8 cellular contexts compared by ENCODE assay signal in the genomic region with DNA sequence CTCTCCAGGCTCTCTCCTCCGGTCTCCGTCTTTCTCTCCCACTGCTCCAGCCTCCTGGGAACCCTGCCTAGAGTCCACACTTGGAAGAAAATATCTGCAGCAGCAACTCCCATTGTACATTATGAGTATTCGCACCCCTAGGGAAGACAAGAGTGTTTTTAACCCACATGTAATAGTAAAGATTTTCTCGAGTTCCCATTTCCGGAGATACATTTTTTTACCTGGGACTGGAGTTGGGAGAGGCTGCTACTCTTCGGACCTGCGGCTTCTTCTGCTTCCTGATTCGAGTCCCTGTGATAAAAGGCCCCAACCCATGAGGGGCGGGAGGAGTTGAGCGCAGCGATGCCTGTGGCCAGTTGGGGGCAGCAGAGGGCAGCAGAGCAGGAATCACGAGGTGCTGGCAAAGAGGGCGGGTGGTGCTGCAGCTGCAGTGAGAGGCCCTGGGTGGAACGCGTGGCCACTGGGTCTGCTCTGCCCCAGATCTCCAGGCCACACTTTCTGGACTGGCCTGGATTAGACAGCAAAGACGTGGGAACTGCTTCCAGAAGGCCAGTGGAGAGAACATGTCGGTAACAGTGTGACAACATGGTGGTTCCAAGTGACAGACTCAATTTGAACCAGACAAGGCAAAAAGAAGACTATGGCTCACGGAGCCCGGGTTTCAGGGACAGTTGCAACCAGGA.
DNase-seq lines count a peak whose midpoint lies in the region; ATAC-seq and TF ChIP-seq lines count a peak whose summit lies in the region.

No MANE protein-coding gene starts in this region.

- no peak overlapping the region for H2AFZ ChIP-seq in Karpas-422 (ENCODE audit: low read length)
- H2AFZ ChIP-seq in OCI-LY1 (ENCODE audit: low read length): no peak overlapping the region

- H4K20me1 ChIP-seq in Karpas-422 (ENCODE audit: insufficient read depth, low read depth, low read length): no peaks in the 10 kb centered on the region
- no peaks in the 10 kb centered on the region for H4K20me1 ChIP-seq in OCI-LY1 (ENCODE audit: insufficient read depth, low read length)

- H3K27ac ChIP-seq in Karpas-422 (ENCODE audit: low read length) (peak overlapping the region; percentile 24; the same call in 1 of the 2 replicates), OCI-LY1 (ENCODE audit: low read depth, low read length, poor library complexity, severe bottlenecking) (no peak overlapping the region), substantia nigra (ENCODE audit: low read depth, low read length, poor library complexity, severe bottlenecking) (peak overlapping the region; percentile 63)

- H3K9me2 ChIP-seq in Karpas-422 (replicated peaks; ENCODE audit: insufficient read depth, low read length) (no peaks in the 10 kb centered on the region), OCI-LY1 (ENCODE audit: low read depth, low read length) (no peaks in the 10 kb centered on the region)

- no peaks in the 10 kb centered on the region for H3K9me3 Mint-ChIP-seq in activated T-cell treated with anti-CD3 and anti-CD28 coated beads, Interleukin-2, amount 50 U/mL, for 4 hours
- no peaks in the 10 kb centered on the region for H3K9me3 Mint-ChIP-seq in nephron

- H3K27me3 Mint-ChIP-seq in activated T-cell treated with anti-CD3 and anti-CD28 coated beads, Interleukin-2, amount 50 U/mL, for 4 hours (ENCODE audit: low read depth): peaks cover 39% of the 10 kb centered on the region
- peaks cover 90% of the 10 kb centered on the region for H3K27me3 Mint-ChIP-seq in nephron (ENCODE audit: low read depth)

- H3K4me1 Mint-ChIP-seq in activated T-cell treated with anti-CD3 and anti-CD28 coated beads, Interleukin-2, amount 50 U/mL, for 4 hours (ENCODE audit: low read depth): peaks cover 5% of the 10 kb centered on the region
- H3K4me1 Mint-ChIP-seq in nephron: no peaks in the 10 kb centered on the region

- peak overlapping the region; percentile 54 for H3K4me2 ChIP-seq in Karpas-422 (ENCODE audit: low read depth, low read length, poor library complexity, severe bottlenecking)
- no peak overlapping the region for H3K4me2 ChIP-seq in OCI-LY1 (ENCODE audit: low read length)

- H3K27me3 ChIP-seq in Karpas-422 (ENCODE audit: low read length) (no peaks in the 10 kb centered on the region), OCI-LY1 (ENCODE audit: insufficient read depth, low read length) (no peaks in the 10 kb centered on the region)

- TF ChIP-seq CTCF in OCI-LY1 (IDR thresholded peaks at IDR 0.05; ENCODE audit: low read length) (peak; percentile 90), fibroblast of mammary gland (conservative IDR thresholded peaks at IDR 0.05; ENCODE audit: control insufficient read depth, insufficient read depth, low read depth, low read length) (peak; percentile 75), nephron (IDR thresholded peaks at IDR 0.05; ENCODE audit: unreplicated experiment in 3 of 3) (peak; percentile 84 to 94 (median 87))

- H3K4me3 ChIP-seq in Karpas-422 (ENCODE audit: low read length) (peak overlapping the region; percentile 38; the same call in 1 of the 2 replicates), OCI-LY1 (ENCODE audit: low read depth, low read length, poor library complexity, severe bottlenecking) (no peak overlapping the region), fibroblast of mammary gland (ENCODE audit: control insufficient read depth, low read depth, low read length) (no peak overlapping the region)

- H3K9ac ChIP-seq in Karpas-422 (ENCODE audit: low read length): peak overlapping the region; percentile 51
- H3K9ac ChIP-seq in OCI-LY1 (ENCODE audit: low read length): no peak overlapping the region

- H3K4me1 ChIP-seq in Karpas-422 (ENCODE audit: low read length): peaks cover 44% of the 10 kb centered on the region
- no peaks in the 10 kb centered on the region for H3K4me1 ChIP-seq in OCI-LY1 (ENCODE audit: insufficient read depth, low read length, severe bottlenecking)

- DNase-seq in ELF-1 (ENCODE audit: low read depth, low spot score) (peak; percentile 94), Karpas-422 (peak; percentile 94), fibroblast of mammary gland (ENCODE audit: low read depth) (peak; percentile 51), substantia nigra (lab: John Stamatoyannopoulos, UW) (peak in 48 of 49 donors; percentile 31 to 90 (median 77)), dedifferentiated amniotic fluid mesenchymal stem cell (ENCODE audit: extremely low spot score) (no peak)
- peak; percentile 32 for DNase-seq in activated T-cell treated with anti-CD3 and anti-CD28 coated beads, Interleukin-2, amount 50 U/mL, for 4 hours

- no peak overlapping the region for H3K27ac Mint-ChIP-seq in nephron

- H3K79me2 ChIP-seq in Karpas-422 (ENCODE audit: low read length): no peaks in the 10 kb centered on the region
- H3K79me2 ChIP-seq in OCI-LY1 (ENCODE audit: insufficient read depth, low read length): no peaks in the 10 kb centered on the region

- H3K36me3 ChIP-seq in Karpas-422 (ENCODE audit: insufficient read depth, low read length): no peaks in the 10 kb centered on the region
- H3K36me3 ChIP-seq in OCI-LY1 (ENCODE audit: insufficient read depth, low read length): no peaks in the 10 kb centered on the region

- H3K9me3 ChIP-seq in Karpas-422 (ENCODE audit: low read length) (no peaks in the 10 kb centered on the region), OCI-LY1 (ENCODE audit: low read length) (no peaks in the 10 kb centered on the region)

- peak; percentile 62 to 78 for ATAC-seq in activated T-cell treated with anti-CD3 and anti-CD28 coated beads, Interleukin-2, amount 50 U/mL, for 4 hours

- no peak overlapping the region for H3K4me3 Mint-ChIP-seq in activated T-cell treated with anti-CD3 and anti-CD28 coated beads, Interleukin-2, amount 50 U/mL, for 4 hours
- no peak overlapping the region for H3K4me3 Mint-ChIP-seq in nephron

- H3F3A ChIP-seq in OCI-LY1 (ENCODE audit: insufficient read depth, low read length): no peaks in the 10 kb centered on the region

- H3K36me3 Mint-ChIP-seq in activated T-cell treated with anti-CD3 and anti-CD28 coated beads, Interleukin-2, amount 50 U/mL, for 4 hours (ENCODE audit: insufficient read depth): no peaks in the 10 kb centered on the region
- H3K36me3 Mint-ChIP-seq in nephron (ENCODE audit: low read depth): no peaks in the 10 kb centered on the region
